8 cellular contexts compared by ENCODE assay signal in genomic region chr5:84384604-84385575, GRCh38. TPM values are rescaled to one million over a fixed set of nuclear protein-coding genes. Genes with fewer than 3 reads are reported as not detected.
DNase-seq lines count a peak whose midpoint lies in the region; ATAC-seq, FAIRE-seq and TF ChIP-seq lines count a peak whose summit lies in the region.

EDIL3 (minus strand) TSS chr5:84384880; CDS start chr5:84384374, 506 bp downstream.

- CTCF ChIA-PET in GM12878 (lab: Yijun Ruan, JAX) = interaction anchor here (0.6 to 0.8 kb wide), 2 partner anchors 10 to 1973 kb away, joined by 3 read pairs; no protein-coding TSS in a partner anchor
- CTCF ChIA-PET in activated naive CD4-positive, alpha-beta T cell treated with anti-CD3 and anti-CD28 coated beads for 36 hours (lab: Charles Lee) = interaction anchor here (0.6 kb wide), 1 partner anchor 19 kb away, joined by 3 read pairs; no protein-coding TSS in a partner anchor

- H3K79me2 ChIP-seq in GM12878 (ENCODE audit: control insufficient read depth, insufficient read depth, low read length) = no peaks in the 10 kb centered on the region

- TF ChIP-seq RAD21 in GM12878 (IDR thresholded peaks at IDR 0.05; ENCODE audit: insufficient read depth, low read depth, low read length) = no peak

- no peak within 1 kb of the TSS for H2AFZ ChIP-seq in GM12878 (ENCODE audit: control insufficient read depth, low read depth, low read length)

- no peaks in the 10 kb centered on the region for H3K9me3 Mint-ChIP-seq in activated naive CD4-positive, alpha-beta T cell treated with anti-CD3 and anti-CD28 coated beads for 36 hours

- H3K4me1 Mint-ChIP-seq in activated naive CD4-positive, alpha-beta T cell treated with anti-CD3 and anti-CD28 coated beads for 36 hours (ENCODE audit: low read depth) = peaks cover 6% of the 10 kb centered on the region

- DNase-seq in A172 (ENCODE audit: low spot score) (no peak), Kasumi-1 (lab: John Stamatoyannopoulos, UW) (peak; percentile 31 to 39), GM12878 (ENCODE audit: low read depth, low spot score) (no peak), iPS DF 6.9 (ENCODE audit: low read depth, low spot score) (no peak), retina (peak; percentile 72)
- no peak for DNase-seq in activated naive CD4-positive, alpha-beta T cell treated with anti-CD3 and anti-CD28 coated beads for 36 hours

- ATAC-seq in GM12878 (peak; percentile 55), GM21825 (IDR thresholded peaks at IDR 0.05; ENCODE audit: unreplicated experiment) (no peak), HG03045 (IDR thresholded peaks at IDR 0.05; ENCODE audit: unreplicated experiment) (no peak)

- RAD21 ChIA-PET in GM12878 (lab: Charles Lee; ENCODE audit: unreplicated experiment) = interaction anchor here (0.7 kb wide), 1 partner anchor 497 kb away, joined by 3 read pairs; no protein-coding TSS in a partner anchor

- H3K36me3 Mint-ChIP-seq in activated naive CD4-positive, alpha-beta T cell treated with anti-CD3 and anti-CD28 coated beads for 36 hours (ENCODE audit: low read depth) = no peaks in the 10 kb centered on the region

- intact Hi-C loops in GM12878 (cut with micrococcal nuclease; ENCODE audit: unreplicated experiment) = no loop called here
- intact Hi-C loops in activated naive CD4-positive, alpha-beta T cell treated with anti-CD3 and anti-CD28 coated beads for 36 hours (cut with micrococcal nuclease) = no loop called here

- H3K27ac ChIP-seq in GM12878 (ENCODE audit: control insufficient read depth, insufficient read depth) (no peak within 1 kb of the TSS), iPS DF 6.9 (ENCODE audit: low read length) (no peak within 1 kb of the TSS)

- H3K27me3 Mint-ChIP-seq in activated naive CD4-positive, alpha-beta T cell treated with anti-CD3 and anti-CD28 coated beads for 36 hours (ENCODE audit: low read depth) = peaks cover 37% of the 10 kb centered on the region

- TF ChIP-seq POLR2A in GM12878 (IDR thresholded peaks at IDR 0.05; ENCODE audit: low read depth, low read length) = no peak

- no peak for TF ChIP-seq CTCF in GM12878 (IDR thresholded peaks at IDR 0.05 in 2 of 3, conservative IDR thresholded peaks at IDR 0.05 in 1 of 3; ENCODE audit: control insufficient read depth in 2 of 3, extremely low read depth in 1 of 3, insufficient read depth in 1 of 3, low read depth in 3 of 3, low read length in 3 of 3)

- H3K36me3 ChIP-seq in GM12878 (ENCODE audit: control insufficient read depth in 2 of 2, insufficient read depth in 2 of 2, low read length in 1 of 2) (no peaks in the 10 kb centered on the region), iPS DF 6.9 (ENCODE audit: control insufficient read depth, insufficient read depth, low read length) (no peaks in the 10 kb centered on the region)

- in situ Hi-C loops in GM12878 (cut with MboI) = no loop called here

- H3K4me3 Mint-ChIP-seq in activated naive CD4-positive, alpha-beta T cell treated with anti-CD3 and anti-CD28 coated beads for 36 hours = no peak within 1 kb of the TSS

- no peak within 1 kb of the TSS for H3K27ac Mint-ChIP-seq in activated naive CD4-positive, alpha-beta T cell treated with anti-CD3 and anti-CD28 coated beads for 36 hours

- no peaks in the 10 kb centered on the region for H3K4me1 ChIP-seq in GM12878 (ENCODE audit: control insufficient read depth, insufficient read depth, low read length)
- H3K4me1 ChIP-seq in iPS DF 6.9 (ENCODE audit: control insufficient read depth, insufficient read depth, low read length) = no peaks in the 10 kb centered on the region; the same call in 1 of the 2 replicates

- SMC1A ChIA-PET in GM12878 (lab: Charles Lee; ENCODE audit: uncharacterized antibody, unreplicated experiment) = no interaction called here

- H3K27me3 ChIP-seq in GM12878 (replicated peaks in 1 of 2; ENCODE audit: control insufficient read depth in 2 of 2, insufficient read depth in 2 of 2, low read length in 1 of 2) (peaks cover 10 to 18% of the 10 kb centered on the region in 2 experiments), iPS DF 6.9 (ENCODE audit: control insufficient read depth, insufficient read depth, low read length) (no peaks in the 10 kb centered on the region)

- no peak for FAIRE-seq in GM12878 (lab: Jason Lieb, UNC)

- POLR2A ChIA-PET in GM12878 (lab: Charles Lee) = no interaction called here

- H3K9me3 ChIP-seq in GM12878 (replicated peaks; ENCODE audit: control insufficient read depth, insufficient read depth, low read length) = no peaks in the 10 kb centered on the region
- H3K9me3 ChIP-seq in iPS DF 6.9 (ENCODE audit: control insufficient read depth, insufficient read depth, low read length) = no peaks in the 10 kb centered on the region

- H3K4me2 ChIP-seq in GM12878 (ENCODE audit: control insufficient read depth, insufficient read depth) = no peak within 1 kb of the TSS

- 16% methylated on average over 20 of the region's 54 CpGs for WGBS in GM12878 (ENCODE audit: insufficient coverage, insufficient replicate concordance, low lambda C conversion rate, missing lambda C conversion rate)
- no CpG with 5 or more reads among the region's 54 CpGs for WGBS in iPS DF 6.9 (ENCODE audit: insufficient coverage, insufficient read length)

- no TSS peak for BruUV-seq in GM12878 (replicated peaks; lab: Mats Ljungman, UMichigan)

- no peak within 1 kb of the TSS for H3K9ac ChIP-seq in GM12878 (ENCODE audit: control insufficient read depth, insufficient read depth, low read length)

- H3K4me3 ChIP-seq in GM12878 (no peak within 1 kb of the TSS), iPS DF 6.9 (ENCODE audit: low read length) (peak within 1 kb of the TSS; percentile 94; the same call in 1 of the 2 replicates)

- no peak for TF ChIP-seq EP300 in GM12878 (IDR thresholded peaks at IDR 0.05; ENCODE audit: borderline replicate concordance in 1 of 2, control insufficient read depth in 1 of 2, low read depth in 2 of 2, low read length in 2 of 2)

- no peaks in the 10 kb centered on the region for H4K20me1 ChIP-seq in GM12878 (ENCODE audit: control insufficient read depth, insufficient read depth)

TF ChIP-seq in GM12878, 131 proteins besides CTCF, POLR2A, EP300 and RAD21:
- TF ChIP-seq HDAC6 (IDR thresholded peaks at IDR 0.05; ENCODE audit: unreplicated experiment) = no peak
- TF ChIP-seq MTA2 (IDR thresholded peaks at IDR 0.05; ENCODE audit: low read depth) = no peak
- no peak for TF ChIP-seq ZNF622 (IDR thresholded peaks at IDR 0.05)
- no peak for TF ChIP-seq ZNF207 (IDR thresholded peaks at IDR 0.05; ENCODE audit: borderline replicate concordance)
- TF ChIP-seq POU2F2 (IDR thresholded peaks at IDR 0.05; ENCODE audit: borderline replicate concordance, low read depth, low read length) = no peak
- TF ChIP-seq RFX5 (IDR thresholded peaks at IDR 0.05; ENCODE audit: low read depth, low read length) = no peak
- TF ChIP-seq SP1 (IDR thresholded peaks at IDR 0.05; ENCODE audit: low read depth, low read length) = no peak
TF ChIP-seq in GM12878: peak in this region for 0.

RNA-seq across cellular contexts. Expression of gene EDIL3, which starts in this region (rescaled TPM):
- total RNA-seq in A172 (2014; rRNA removed; shearing (Covaris generic)) = 56.5 and 75.7 TPM in 2 replicates
- 0.08 and 0.56 TPM in 2 replicates for total RNA-seq in GM12878 (2013; cell fraction: nucleolus; rRNA removed)
- total RNA-seq in GM12878 (2014; rRNA removed) (0.11 and 0.22 TPM in 2 replicates), GM12878 (2014; rRNA removed; fragmentation: Illumina TruSeq; extraction: Trizol) (0.23 and 0.27 TPM in 2 replicates), GM12878 (2021) (0.23 and 0.32 TPM in 2 replicates)
- polyA plus RNA-seq in GM12878 (2011; ENCODE audit: low read depth) = 0.07 TPM
- polyA plus RNA-seq in GM12878 (2011; rRNA removed) (0.01 TPM in 1 of 2 replicates, not detected in the other), GM12878 (2014; fragmentation: Illumina TruSeq; extraction: Trizol) (0.21 and 0.22 TPM in 2 replicates), GM12878 (2014; fragmentation: Nextera tagmentation; extraction: Ambion mirVana) (under 1 TPM; 0.07 to 0.24 TPM), GM12878 (2014; rRNA removed) (0.10 and 0.13 TPM in 2 replicates), GM12878 (2016; fragmentation: Nextera tagmentation; extraction: Ambion mirVana) (under 1 TPM; 0.17 to 0.62 TPM)
- polyA plus RNA-seq in GM12878 (2011; cell fraction: cytosol; rRNA removed) = not detected in 2 replicates
- polyA plus RNA-seq in GM12878 (2011; cell fraction: nucleus; rRNA removed) = not detected in 2 replicates
- 0.04 and 0.05 TPM in 2 replicates for polyA plus RNA-seq in GM12878 (2012)
- polyA minus RNA-seq in GM12878 (2011; rRNA and poly(A)+ RNA removed) = not detected in 2 replicates
- polyA minus RNA-seq in GM12878 (2011; cell fraction: cytosol; rRNA and poly(A)+ RNA removed) = not detected in 2 replicates
- polyA minus RNA-seq in GM12878 (2011; cell fraction: nucleus; rRNA and poly(A)+ RNA removed) = not detected in 2 replicates
- not detected for total RNA-seq in activated naive CD4-positive, alpha-beta T cell treated with anti-CD3 and anti-CD28 coated beads for 36 hours

Comparison
In these comparisons a context has a peak if more than half of its experiments do, and no peak if none do; other contexts are left out.
1. RNA of gene EDIL3 (total RNA-seq): 56.5 to 75.7 TPM in A172; 0.08 to 0.56 TPM in GM12878 and not detected in activated naive CD4-positive, alpha-beta T cell treated with anti-CD3 and anti-CD28 coated beads for 36 hours; every median in the first group is over 10 times any median in the second.
2. Peak in ATAC-seq in GM12878; RNA of the gene not detected or under 1 TPM.
3. DNase-seq: peak in Kasumi-1 (2 of 2) and retina (single experiment); none in A172 (single experiment), GM12878 (single experiment), iPS DF 6.9 (single experiment) and activated naive CD4-positive, alpha-beta T cell treated with anti-CD3 and anti-CD28 coated beads for 36 hours (single experiment).